In genomic region chr6:3119040-3119723, GRCh38 we compare ENCODE assay signal across 8 cellular contexts. TPM values are rescaled to one million over a fixed set of nuclear protein-coding genes. Genes with fewer than 3 reads are reported as not detected.
A peak's percentile ranks its signal among the peaks of the same experiment; 100 is the strongest.
DNase-seq lines count a peak whose midpoint lies in the region; ATAC-seq and TF ChIP-seq lines count a peak whose summit lies in the region.

No MANE protein-coding gene starts in this region.

- H3K4me3 Mint-ChIP-seq in activated naive CD4-positive, alpha-beta T cell treated with anti-CD3 and anti-CD28 coated beads for 36 hours: peak overlapping the region; percentile 83

- ATAC-seq in HG02870 (IDR thresholded peaks at IDR 0.05; ENCODE audit: unreplicated experiment) (peak; percentile 29), mucosa of descending colon (peak; percentile 66), aorta (ENCODE audit: low FRiP score) (peak; percentile 30)

- H3K9me3 ChIP-seq in OCI-LY7 (ENCODE audit: low read length) (no peaks in the 10 kb centered on the region), mucosa of descending colon (no peaks in the 10 kb centered on the region), aorta (ENCODE audit: control insufficient read depth, low read length) (no peaks in the 10 kb centered on the region)
- no peaks in the 10 kb centered on the region for H3K9me3 ChIP-seq in effector memory CD4-positive, alpha-beta T cell (ENCODE audit: control insufficient read depth, low read length)

- peaks cover 27% of the 10 kb centered on the region for H3K4me1 Mint-ChIP-seq in activated naive CD4-positive, alpha-beta T cell treated with anti-CD3 and anti-CD28 coated beads for 36 hours (ENCODE audit: low read depth)

- H3K27me3 Mint-ChIP-seq in activated naive CD4-positive, alpha-beta T cell treated with anti-CD3 and anti-CD28 coated beads for 36 hours (ENCODE audit: low read depth): no peaks in the 10 kb centered on the region

- H4K20me1 ChIP-seq in OCI-LY7 (ENCODE audit: insufficient read depth, low read length): no peaks in the 10 kb centered on the region

- H3K27ac ChIP-seq in OCI-LY7 (ENCODE audit: low read depth, low read length, poor library complexity, severe bottlenecking) (no peak overlapping the region), aorta (ENCODE audit: low read depth in 1 of 2, low read length in 2 of 2) (peak overlapping the region in 1 of 2 donors; percentile 44)
- peak overlapping the region; percentile 96 for H3K27ac ChIP-seq in effector memory CD4-positive, alpha-beta T cell (ENCODE audit: insufficient read depth, low read length, poor library complexity, severe bottlenecking)

- no peak for TF ChIP-seq CTCF in OCI-LY7 (conservative IDR thresholded peaks at IDR 0.05; ENCODE audit: low read length)
- no peak for TF ChIP-seq CTCF in mucosa of descending colon (IDR thresholded peaks at IDR 0.05)

- WGBS in aorta, 2 donors: 18 to 20% methylated on average over 19 of the region's 19 CpGs

- H3K36me3 ChIP-seq in OCI-LY7 (ENCODE audit: insufficient read depth, low read length) (0 out of 2 replicates have a peak, but pooled peaks cover 3% of the 10 kb centered on the region), mucosa of descending colon (ENCODE audit: low read depth) (no peaks in the 10 kb centered on the region), aorta (ENCODE audit: control insufficient read depth in 1 of 2, insufficient read depth in 2 of 2, low read length in 1 of 2) (no peaks in the 10 kb centered on the region)
- H3K36me3 ChIP-seq in effector memory CD4-positive, alpha-beta T cell (ENCODE audit: control insufficient read depth, insufficient read depth, low read length): peaks cover 13% of the 10 kb centered on the region

- intact Hi-C loops in activated naive CD4-positive, alpha-beta T cell treated with anti-CD3 and anti-CD28 coated beads for 36 hours (cut with micrococcal nuclease): loop anchor here (2.0 to 5.0 kb wide), 3 partner anchors 238 to 1884 kb away; no protein-coding TSS in a partner anchor
- intact Hi-C loops in OCI-LY7 (cut with micrococcal nuclease; ENCODE audit: unreplicated experiment) (loop anchor here (2.0 kb wide), 1 partner anchor 120 kb away; the partner anchor contains the start of gene NQO2), mucosa of descending colon (cut with DNase I, micrococcal nuclease) (no loop called here), aorta (cut with DNase I) (no loop called here)

- peak overlapping the region; percentile 47 for H2AFZ ChIP-seq in OCI-LY7 (ENCODE audit: low read length)

- no peaks in the 10 kb centered on the region for H3K9me3 Mint-ChIP-seq in activated naive CD4-positive, alpha-beta T cell treated with anti-CD3 and anti-CD28 coated beads for 36 hours

- H3K27ac Mint-ChIP-seq in activated naive CD4-positive, alpha-beta T cell treated with anti-CD3 and anti-CD28 coated beads for 36 hours: no peak overlapping the region

- peak overlapping the region; percentile 95 for H3K4me2 ChIP-seq in OCI-LY7 (ENCODE audit: low read length)

- DNase-seq in activated naive CD4-positive, alpha-beta T cell treated with anti-CD3 and anti-CD28 coated beads for 36 hours: no peak
- no peak for DNase-seq in activated naive CD4-positive, alpha-beta T cell treated with Interleukin-2 at 50 U/mL for 16 hours
- no peak for DNase-seq in OCI-LY7 (ENCODE audit: low spot score)
- DNase-seq in effector memory CD4-positive, alpha-beta T cell: no peak
- DNase-seq in mucosa of descending colon: peak in 1 of 3 donors; percentile 54
- no peak for DNase-seq in aorta
- no peak for DNase-seq in activated CD4-positive, alpha-beta T cell treated with anti-CD3 and anti-CD28 coated beads for 1 hour

- POLR2A ChIA-PET in OCI-LY7 (lab: Charles Lee): interaction anchor here (0.6 to 2.4 kb wide), 7 partner anchors 32 to 1673 kb away, joined by 3 to 13 read pairs (median 4); no protein-coding TSS in a partner anchor

- BruUV-seq in OCI-LY7 (replicated peaks; lab: Mats Ljungman, UMichigan): TSS peak; percentile 51

- no peaks in the 10 kb centered on the region for H3K79me2 ChIP-seq in OCI-LY7 (ENCODE audit: insufficient read depth, low read depth, low read length)

- H3K9me2 ChIP-seq in OCI-LY7 (ENCODE audit: insufficient read depth, low read length): no peaks in the 10 kb centered on the region

- H3K36me3 Mint-ChIP-seq in activated naive CD4-positive, alpha-beta T cell treated with anti-CD3 and anti-CD28 coated beads for 36 hours (ENCODE audit: low read depth): peaks cover 1% of the 10 kb centered on the region

- H3K4me1 ChIP-seq in OCI-LY7 (ENCODE audit: insufficient read depth, low read length, poor library complexity, severe bottlenecking): peaks cover 22% of the 10 kb centered on the region
- peaks cover 4% of the 10 kb centered on the region for H3K4me1 ChIP-seq in effector memory CD4-positive, alpha-beta T cell (ENCODE audit: control insufficient read depth, insufficient read depth, low read length, poor library complexity, severe bottlenecking)
- peaks cover 12% of the 10 kb centered on the region for H3K4me1 ChIP-seq in mucosa of descending colon (ENCODE audit: low read depth)
- H3K4me1 ChIP-seq in aorta (ENCODE audit: control insufficient read depth in 1 of 2, insufficient read depth in 2 of 2, low read length in 2 of 2): no peaks in the 10 kb centered on the region

- H3K4me3 ChIP-seq in OCI-LY7 (ENCODE audit: low read depth, low read length, poor library complexity, severe bottlenecking): peak overlapping the region; percentile 81
- peak overlapping the region; percentile 78 for H3K4me3 ChIP-seq in effector memory CD4-positive, alpha-beta T cell (ENCODE audit: insufficient read depth, low read depth, low read length, poor library complexity, severe bottlenecking)
- H3K4me3 ChIP-seq in mucosa of descending colon: peak overlapping the region; percentile 42
- peak overlapping the region; percentile 50 to 87 for H3K4me3 ChIP-seq in aorta (ENCODE audit: low read length in 2 of 2)

- no peaks in the 10 kb centered on the region for H3K27me3 ChIP-seq in effector memory CD4-positive, alpha-beta T cell (replicated peaks; ENCODE audit: control insufficient read depth, insufficient read depth, low read length, poor library complexity, severe bottlenecking)
- no peaks in the 10 kb centered on the region for H3K27me3 ChIP-seq in aorta (ENCODE audit: control insufficient read depth in 1 of 2, insufficient read depth in 2 of 2, low read length in 1 of 2)

- CTCF ChIA-PET in activated naive CD4-positive, alpha-beta T cell treated with anti-CD3 and anti-CD28 coated beads for 36 hours (lab: Charles Lee): interaction anchor here (0.6 to 1.2 kb wide), 2 partner anchors 61 to 133 kb away, joined by 3 to 8 read pairs; no protein-coding TSS in a partner anchor
- CTCF ChIA-PET in OCI-LY7 (lab: Charles Lee; ENCODE audit: unreplicated experiment): interaction anchor here (0.5 to 0.8 kb wide), 2 partner anchors 43 to 128 kb away, joined by 3 read pairs; no protein-coding TSS in a partner anchor

RNA-seq across cellular contexts. Expression of gene BPHL, which starts 0.7 kb away (rescaled TPM):
- total RNA-seq in activated naive CD4-positive, alpha-beta T cell treated with anti-CD3 and anti-CD28 coated beads for 36 hours: 1 to 10 TPM; 6.9 to 7.5 TPM
- total RNA-seq in OCI-LY7 (2014; rRNA removed; shearing (Covaris generic)): 9.7 and 12.3 TPM in 2 replicates
- total RNA-seq in OCI-LY7 (2022) (17.5 and 20.9 TPM in 2 replicates), mucosa of descending colon (10 to 100 TPM; 17.6 to 30.7 (median 30.0) TPM), aorta (10 to 100 TPM in 1 of 2 donors, 1 to 10 TPM in 1; 6.4 to 14.6 TPM)
- polyA plus RNA-seq in aorta: 10 to 100 TPM; 16.2 to 18.7 TPM

RNA-seq across cellular contexts. Expression of gene TUBB2A, which starts 38.2 kb away (rescaled TPM):
- total RNA-seq in activated naive CD4-positive, alpha-beta T cell treated with anti-CD3 and anti-CD28 coated beads for 36 hours: 1 to 10 TPM; 1.0 to 1.2 TPM
- 33.0 and 42.1 TPM in 2 replicates for total RNA-seq in OCI-LY7 (2014; rRNA removed; shearing (Covaris generic))
- total RNA-seq in OCI-LY7 (2022): 23.3 and 24.8 TPM in 2 replicates
- total RNA-seq in mucosa of descending colon: 10 to 100 TPM; 16.4 to 92.8 (median 38.4) TPM
- 10 to 100 TPM; 33.7 to 40.0 TPM for total RNA-seq in aorta
- 10 to 100 TPM; 16.9 to 39.4 TPM for polyA plus RNA-seq in aorta

RNA-seq across cellular contexts. Expression of gene RIPK1, which starts 50.9 kb away (rescaled TPM):
- total RNA-seq in activated naive CD4-positive, alpha-beta T cell treated with anti-CD3 and anti-CD28 coated beads for 36 hours: 10 to 100 TPM in 1 of 2 experiments, 1 to 10 TPM in 1; 8.8 to 10.1 TPM
- 6.1 and 7.5 TPM in 2 replicates for total RNA-seq in OCI-LY7 (2014; rRNA removed; shearing (Covaris generic))
- 8.3 and 8.4 TPM in 2 replicates for total RNA-seq in OCI-LY7 (2022)
- 10 to 100 TPM; 33.1 to 41.9 (median 35.8) TPM for total RNA-seq in mucosa of descending colon
- 10 to 100 TPM; 23.1 to 27.3 TPM for total RNA-seq in aorta
- polyA plus RNA-seq in aorta: 10 to 100 TPM in 1 of 2 donors, 1 to 10 TPM in 1; 9.9 to 21.8 TPM

Comparison
In these comparisons a context has a peak if more than half of its experiments do, and no peak if none do; other contexts are left out.
1. RNA of gene TUBB2A, which starts 38.2 kb away (total RNA-seq): 23.3 to 42.1 TPM in OCI-LY7, 33.7 to 40.0 TPM in aorta and 16.4 to 92.8 TPM in mucosa of descending colon; 1.0 to 1.2 TPM in activated naive CD4-positive, alpha-beta T cell treated with anti-CD3 and anti-CD28 coated beads for 36 hours; every median in the first group is over 4 times any median in the second.
2. intact Hi-C loops: an anchor here in activated naive CD4-positive, alpha-beta T cell treated with anti-CD3 and anti-CD28 coated beads for 36 hours (2.0 to 5.0 kb wide) and OCI-LY7 (2.0 kb wide); none called in mucosa of descending colon and aorta.
3. Peak in every context shown above with its lines, with median percentiles within 50 percentile points of each other: ATAC-seq and H3K4me3 ChIP-seq.